In the genomic region with DNA sequence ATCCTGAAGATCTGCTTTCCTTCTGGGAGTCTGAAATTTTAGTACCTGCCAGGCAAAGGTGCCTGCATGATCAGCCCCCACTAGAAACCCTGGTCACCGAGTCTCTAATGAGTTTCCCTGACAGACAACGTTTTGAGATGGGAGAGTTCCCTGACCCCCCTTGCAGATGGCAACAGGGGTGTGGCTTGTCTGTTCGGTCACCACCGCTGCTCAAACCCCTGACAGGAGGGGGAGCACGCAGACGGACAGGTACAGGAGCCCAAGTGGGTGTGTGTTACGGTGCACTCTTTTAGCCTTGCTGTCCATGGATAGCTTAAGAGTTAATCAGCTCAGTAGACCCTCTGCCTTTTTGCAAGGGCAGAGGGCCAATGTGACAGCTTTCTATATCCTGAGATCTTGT, we compare ENCODE assay signal across 1 cellular context.
TF ChIP-seq lines count a peak whose summit lies in the region.

No MANE protein-coding gene starts in this region.

TF ChIP-seq in GM23338, 12 proteins besides CTCF, POLR2A, EP300 and RAD21 (continued from another document):
- TF ChIP-seq, protein P1, sequence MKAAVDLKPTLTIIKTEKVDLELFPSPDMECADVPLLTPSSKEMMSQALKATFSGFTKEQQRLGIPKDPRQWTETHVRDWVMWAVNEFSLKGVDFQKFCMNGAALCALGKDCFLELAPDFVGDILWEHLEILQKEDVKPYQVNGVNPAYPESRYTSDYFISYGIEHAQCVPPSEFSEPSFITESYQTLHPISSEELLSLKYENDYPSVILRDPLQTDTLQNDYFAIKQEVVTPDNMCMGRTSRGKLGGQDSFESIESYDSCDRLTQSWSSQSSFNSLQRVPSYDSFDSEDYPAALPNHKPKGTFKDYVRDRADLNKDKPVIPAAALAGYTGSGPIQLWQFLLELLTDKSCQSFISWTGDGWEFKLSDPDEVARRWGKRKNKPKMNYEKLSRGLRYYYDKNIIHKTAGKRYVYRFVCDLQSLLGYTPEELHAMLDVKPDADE (IDR thresholded peaks at IDR 0.05) = no peak
- TF ChIP-seq EZH2phosphoT487 (IDR thresholded peaks at IDR 0.05; ENCODE audit: unreplicated experiment) (no peak), POLR2AphosphoS5 (IDR thresholded peaks at IDR 0.05; ENCODE audit: low read depth) (no peak), CREB1 (CRISPR knock-in tag; IDR thresholded peaks at IDR 0.05; ENCODE audit: low read depth) (no peak), JUNB (IDR thresholded peaks at IDR 0.05; ENCODE audit: unreplicated experiment) (no peak), STAT1 (IDR thresholded peaks at IDR 0.05; ENCODE audit: unreplicated experiment) (no peak), ZNF114 (CRISPR knock-in tag; IDR thresholded peaks at IDR 0.05) (no peak)
- TF ChIP-seq, protein P2, sequence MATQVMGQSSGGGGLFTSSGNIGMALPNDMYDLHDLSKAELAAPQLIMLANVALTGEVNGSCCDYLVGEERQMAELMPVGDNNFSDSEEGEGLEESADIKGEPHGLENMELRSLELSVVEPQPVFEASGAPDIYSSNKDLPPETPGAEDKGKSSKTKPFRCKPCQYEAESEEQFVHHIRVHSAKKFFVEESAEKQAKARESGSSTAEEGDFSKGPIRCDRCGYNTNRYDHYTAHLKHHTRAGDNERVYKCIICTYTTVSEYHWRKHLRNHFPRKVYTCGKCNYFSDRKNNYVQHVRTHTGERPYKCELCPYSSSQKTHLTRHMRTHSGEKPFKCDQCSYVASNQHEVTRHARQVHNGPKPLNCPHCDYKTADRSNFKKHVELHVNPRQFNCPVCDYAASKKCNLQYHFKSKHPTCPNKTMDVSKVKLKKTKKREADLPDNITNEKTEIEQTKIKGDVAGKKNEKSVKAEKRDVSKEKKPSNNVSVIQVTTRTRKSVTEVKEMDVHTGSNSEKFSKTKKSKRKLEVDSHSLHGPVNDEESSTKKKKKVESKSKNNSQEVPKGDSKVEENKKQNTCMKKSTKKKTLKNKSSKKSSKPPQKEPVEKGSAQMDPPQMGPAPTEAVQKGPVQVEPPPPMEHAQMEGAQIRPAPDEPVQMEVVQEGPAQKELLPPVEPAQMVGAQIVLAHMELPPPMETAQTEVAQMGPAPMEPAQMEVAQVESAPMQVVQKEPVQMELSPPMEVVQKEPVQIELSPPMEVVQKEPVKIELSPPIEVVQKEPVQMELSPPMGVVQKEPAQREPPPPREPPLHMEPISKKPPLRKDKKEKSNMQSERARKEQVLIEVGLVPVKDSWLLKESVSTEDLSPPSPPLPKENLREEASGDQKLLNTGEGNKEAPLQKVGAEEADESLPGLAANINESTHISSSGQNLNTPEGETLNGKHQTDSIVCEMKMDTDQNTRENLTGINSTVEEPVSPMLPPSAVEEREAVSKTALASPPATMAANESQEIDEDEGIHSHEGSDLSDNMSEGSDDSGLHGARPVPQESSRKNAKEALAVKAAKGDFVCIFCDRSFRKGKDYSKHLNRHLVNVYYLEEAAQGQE (IDR thresholded peaks at IDR 0.05; ENCODE audit: unreplicated experiment) = no peak
- TF ChIP-seq, protein P3, sequence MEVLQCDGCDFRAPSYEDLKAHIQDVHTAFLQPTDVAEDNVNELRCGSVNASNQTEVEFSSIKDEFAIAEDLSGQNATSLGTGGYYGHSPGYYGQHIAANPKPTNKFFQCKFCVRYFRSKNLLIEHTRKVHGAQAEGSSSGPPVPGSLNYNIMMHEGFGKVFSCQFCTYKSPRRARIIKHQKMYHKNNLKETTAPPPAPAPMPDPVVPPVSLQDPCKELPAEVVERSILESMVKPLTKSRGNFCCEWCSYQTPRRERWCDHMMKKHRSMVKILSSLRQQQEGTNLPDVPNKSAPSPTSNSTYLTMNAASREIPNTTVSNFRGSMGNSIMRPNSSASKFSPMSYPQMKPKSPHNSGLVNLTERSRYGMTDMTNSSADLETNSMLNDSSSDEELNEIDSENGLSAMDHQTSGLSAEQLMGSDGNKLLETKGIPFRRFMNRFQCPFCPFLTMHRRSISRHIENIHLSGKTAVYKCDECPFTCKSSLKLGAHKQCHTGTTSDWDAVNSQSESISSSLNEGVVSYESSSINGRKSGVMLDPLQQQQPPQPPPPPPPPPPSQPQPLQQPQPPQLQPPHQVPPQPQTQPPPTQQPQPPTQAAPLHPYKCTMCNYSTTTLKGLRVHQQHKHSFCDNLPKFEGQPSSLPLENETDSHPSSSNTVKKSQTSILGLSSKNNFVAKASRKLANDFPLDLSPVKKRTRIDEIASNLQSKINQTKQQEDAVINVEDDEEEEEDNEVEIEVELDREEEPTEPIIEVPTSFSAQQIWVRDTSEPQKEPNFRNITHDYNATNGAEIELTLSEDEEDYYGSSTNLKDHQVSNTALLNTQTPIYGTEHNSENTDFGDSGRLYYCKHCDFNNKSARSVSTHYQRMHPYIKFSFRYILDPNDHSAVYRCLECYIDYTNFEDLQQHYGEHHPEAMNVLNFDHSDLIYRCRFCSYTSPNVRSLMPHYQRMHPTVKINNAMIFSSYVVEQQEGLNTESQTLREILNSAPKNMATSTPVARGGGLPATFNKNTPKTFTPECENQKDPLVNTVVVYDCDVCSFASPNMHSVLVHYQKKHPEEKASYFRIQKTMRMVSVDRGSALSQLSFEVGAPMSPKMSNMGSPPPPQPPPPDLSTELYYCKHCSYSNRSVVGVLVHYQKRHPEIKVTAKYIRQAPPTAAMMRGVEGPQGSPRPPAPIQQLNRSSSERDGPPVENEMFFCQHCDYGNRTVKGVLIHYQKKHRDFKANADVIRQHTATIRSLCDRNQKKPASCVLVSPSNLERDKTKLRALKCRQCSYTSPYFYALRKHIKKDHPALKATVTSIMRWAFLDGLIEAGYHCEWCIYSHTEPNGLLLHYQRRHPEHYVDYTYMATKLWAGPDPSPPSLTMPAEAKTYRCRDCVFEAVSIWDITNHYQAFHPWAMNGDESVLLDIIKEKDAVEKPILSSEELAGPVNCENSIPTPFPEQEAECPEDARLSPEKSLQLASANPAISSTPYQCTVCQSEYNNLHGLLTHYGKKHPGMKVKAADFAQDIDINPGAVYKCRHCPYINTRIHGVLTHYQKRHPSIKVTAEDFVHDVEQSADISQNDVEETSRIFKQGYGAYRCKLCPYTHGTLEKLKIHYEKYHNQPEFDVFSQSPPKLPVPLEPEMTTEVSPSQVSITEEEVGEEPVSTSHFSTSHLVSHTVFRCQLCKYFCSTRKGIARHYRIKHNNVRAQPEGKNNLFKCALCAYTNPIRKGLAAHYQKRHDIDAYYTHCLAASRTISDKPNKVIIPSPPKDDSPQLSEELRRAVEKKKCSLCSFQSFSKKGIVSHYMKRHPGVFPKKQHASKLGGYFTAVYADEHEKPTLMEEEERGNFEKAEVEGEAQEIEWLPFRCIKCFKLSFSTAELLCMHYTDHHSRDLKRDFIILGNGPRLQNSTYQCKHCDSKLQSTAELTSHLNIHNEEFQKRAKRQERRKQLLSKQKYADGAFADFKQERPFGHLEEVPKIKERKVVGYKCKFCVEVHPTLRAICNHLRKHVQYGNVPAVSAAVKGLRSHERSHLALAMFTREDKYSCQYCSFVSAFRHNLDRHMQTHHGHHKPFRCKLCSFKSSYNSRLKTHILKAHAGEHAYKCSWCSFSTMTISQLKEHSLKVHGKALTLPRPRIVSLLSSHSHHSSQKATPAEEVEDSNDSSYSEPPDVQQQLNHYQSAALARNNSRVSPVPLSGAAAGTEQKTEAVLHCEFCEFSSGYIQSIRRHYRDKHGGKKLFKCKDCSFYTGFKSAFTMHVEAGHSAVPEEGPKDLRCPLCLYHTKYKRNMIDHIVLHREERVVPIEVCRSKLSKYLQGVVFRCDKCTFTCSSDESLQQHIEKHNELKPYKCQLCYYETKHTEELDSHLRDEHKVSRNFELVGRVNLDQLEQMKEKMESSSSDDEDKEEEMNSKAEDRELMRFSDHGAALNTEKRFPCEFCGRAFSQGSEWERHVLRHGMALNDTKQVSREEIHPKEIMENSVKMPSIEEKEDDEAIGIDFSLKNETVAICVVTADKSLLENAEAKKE (CRISPR knock-in tag; IDR thresholded peaks at IDR 0.05) = no peak
